In the genomic region with DNA sequence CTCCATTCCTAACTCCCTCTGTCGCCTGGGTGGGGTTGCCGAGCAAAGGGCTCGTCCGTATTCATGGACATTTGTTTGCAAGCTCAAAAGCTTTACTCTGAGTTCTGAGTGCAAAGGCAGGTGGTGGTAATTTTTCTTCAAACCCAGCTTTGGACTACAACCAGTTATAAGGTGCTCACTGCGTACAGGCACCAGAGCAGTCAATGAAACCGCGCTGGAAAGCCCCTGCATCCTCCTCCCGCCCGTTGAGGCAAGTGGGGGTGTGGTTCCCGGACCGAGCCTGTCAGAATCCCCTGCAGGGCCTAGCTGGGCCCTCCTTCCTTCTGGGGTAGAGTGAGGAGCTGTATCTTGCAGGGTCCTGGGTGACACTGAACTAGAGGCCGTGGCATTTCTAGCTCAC, we compare ENCODE assay signal across 8 cellular contexts. TPM values are rescaled to one million over a fixed set of nuclear protein-coding genes. Genes with fewer than 3 reads are reported as not detected.
A peak's percentile ranks its signal among the peaks of the same experiment; 100 is the strongest.
DNase-seq lines count a peak whose midpoint lies in the region; ATAC-seq, FAIRE-seq and TF ChIP-seq lines count a peak whose summit lies in the region.

No MANE protein-coding gene starts in this region.

- BruUV-seq in HepG2 (replicated peaks; lab: Mats Ljungman, UMichigan): no TSS peak

- no peaks in the 10 kb centered on the region for H3K79me2 ChIP-seq in HepG2 (ENCODE audit: insufficient read depth, low read length)

- H3K9me3 Mint-ChIP-seq in activated naive CD4-positive, alpha-beta T cell treated with anti-CD3 and anti-CD28 coated beads, Interleukin-2, amount 50 U/mL, for 24 hours: no peaks in the 10 kb centered on the region

- H3K4me2 ChIP-seq in HepG2 (ENCODE audit: low read depth, low read length): peak overlapping the region; percentile 72

- ATAC-seq in HepG2 (no peak; the same call in 2 of the 3 replicates), right lobe of liver (no peak), HG03571 (IDR thresholded peaks at IDR 0.05; ENCODE audit: unreplicated experiment) (peak; percentile 35)

- H4K20me1 ChIP-seq in HepG2 (ENCODE audit: insufficient read depth, low read length): no peaks in the 10 kb centered on the region; the same call in 1 of the 2 replicates

- no peak for TF ChIP-seq POLR2A in HepG2 (IDR thresholded peaks at IDR 0.05; ENCODE audit: insufficient read depth in 1 of 2, low read depth in 2 of 2, low read length in 2 of 2)
- no peak for TF ChIP-seq POLR2A in right lobe of liver (IDR thresholded peaks at IDR 0.05)
- TF ChIP-seq POLR2A in transverse colon (IDR thresholded peaks at IDR 0.05): no peak
- TF ChIP-seq POLR2A in ovary (IDR thresholded peaks at IDR 0.05): no peak

- in situ Hi-C loops in HepG2 (cut with HindIII; ENCODE audit: extremely low pct_ligation_motif_present, low pct_unique_long_range_greater_than_20kb): no loop called here
- in situ Hi-C loops in transverse colon (cut with MboI; ENCODE audit: low pct_ligation_motif_present in 1 of 4, low pct_unique_long_range_greater_than_20kb in 1 of 4, low sequenced_read_pairs in 3 of 4): no loop called here

- no peak for FAIRE-seq in HepG2 (lab: Jason Lieb, UNC)

- no peaks in the 10 kb centered on the region for H3K36me3 Mint-ChIP-seq in activated naive CD4-positive, alpha-beta T cell treated with anti-CD3 and anti-CD28 coated beads, Interleukin-2, amount 50 U/mL, for 24 hours

- 49% methylated on average over 10 of the region's 12 CpGs for WGBS in HepG2 (ENCODE audit: low lambda C conversion rate)
- no CpG with 5 or more reads among the region's 12 CpGs for WGBS in right lobe of liver (ENCODE audit: insufficient coverage, low coverage, low lambda C conversion rate, missing lambda C conversion rate)
- 43% methylated on average over 12 of the region's 12 CpGs; no CpG with 5 or more reads in 1 of the 2 donors for WGBS in transverse colon (ENCODE audit: low coverage in 1 of 2), 2 donors
- 80 to 88% (median 82%) methylated on average over 12 of the region's 12 CpGs for WGBS in ovary, 3 donors

- DNase-seq in HepG2 (ENCODE audit: low spot score) (no peak), right lobe of liver (no peak), transverse colon (peak; percentile 53), RPMI8226 (no peak), NCI-H2107 (lab: John Stamatoyannopoulos, UW) (no peak), ovary (no peak)

- H3K27ac Mint-ChIP-seq in activated naive CD4-positive, alpha-beta T cell treated with anti-CD3 and anti-CD28 coated beads, Interleukin-2, amount 50 U/mL, for 24 hours: peak overlapping the region; percentile 35

- H3K36me3 ChIP-seq in HepG2 (replicated peaks in 1 of 2; ENCODE audit: control insufficient read depth in 1 of 2, insufficient read depth in 2 of 2, low read length in 2 of 2): no peaks in the 10 kb centered on the region
- no peaks in the 10 kb centered on the region for H3K36me3 ChIP-seq in right lobe of liver
- H3K36me3 ChIP-seq in transverse colon: no peaks in the 10 kb centered on the region
- no peaks in the 10 kb centered on the region for H3K36me3 ChIP-seq in ovary

- H3K4me1 Mint-ChIP-seq in activated naive CD4-positive, alpha-beta T cell treated with anti-CD3 and anti-CD28 coated beads, Interleukin-2, amount 50 U/mL, for 24 hours: peaks cover 37% of the 10 kb centered on the region

- intact Hi-C loops in HepG2 (cut with micrococcal nuclease; ENCODE audit: unreplicated experiment) (no loop called here), right lobe of liver (cut with DNase I) (no loop called here), transverse colon (cut with DNase I; ENCODE audit: low total_unique reads) (no loop called here), ovary (cut with DNase I) (no loop called here)

- TF ChIP-seq CTCF in HepG2 (CRISPR knock-in tag; IDR thresholded peaks at IDR 0.05): no peak
- no peak for TF ChIP-seq CTCF in right lobe of liver (IDR thresholded peaks at IDR 0.05)
- TF ChIP-seq CTCF in transverse colon (IDR thresholded peaks at IDR 0.05): no peak
- TF ChIP-seq CTCF in ovary (IDR thresholded peaks at IDR 0.05): no peak

- H2AFZ ChIP-seq in HepG2 (ENCODE audit: low read length): no peak overlapping the region

- POLR2A ChIA-PET in HepG2 (lab: Yijun Ruan, JAX): interaction anchor here (1.0 to 1.5 kb wide), 3 partner anchors 17 to 48 kb away, joined by 3 to 5 read pairs (median 3); no protein-coding TSS in a partner anchor

- H3K4me3 ChIP-seq in HepG2 (replicated peaks in 1 of 3; ENCODE audit: insufficient read depth in 1 of 3, low read depth in 2 of 3, low read length in 3 of 3) (peak overlapping the region in 2 of 3 experiments; percentile 17 to 60; a peak in 4 of 6 replicates), right lobe of liver (no peak overlapping the region), transverse colon (peak overlapping the region in 3 of 4 donors; percentile 2 to 45 (median 20)), ovary (no peak overlapping the region)

- peaks cover 1% of the 10 kb centered on the region for H3K27me3 Mint-ChIP-seq in activated naive CD4-positive, alpha-beta T cell treated with anti-CD3 and anti-CD28 coated beads, Interleukin-2, amount 50 U/mL, for 24 hours

- H3K4me3 Mint-ChIP-seq in activated naive CD4-positive, alpha-beta T cell treated with anti-CD3 and anti-CD28 coated beads, Interleukin-2, amount 50 U/mL, for 24 hours: peak overlapping the region; percentile 4

- H3K27ac ChIP-seq in HepG2 (ENCODE audit: extremely low read length, insufficient read depth, low read length) (no peak overlapping the region), right lobe of liver (no peak overlapping the region), transverse colon (no peak overlapping the region), ovary (no peak overlapping the region)

- no peak for TF ChIP-seq EP300 in HepG2 (IDR thresholded peaks at IDR 0.05; ENCODE audit: low read depth in 2 of 2, low read length in 2 of 2)
- no peak for TF ChIP-seq EP300 in HepG2 (CRISPR knock-in tag; IDR thresholded peaks at IDR 0.05; ENCODE audit: borderline replicate concordance)
- no peak for TF ChIP-seq EP300 in transverse colon (IDR thresholded peaks at IDR 0.05; ENCODE audit: low read depth)
- no peak for TF ChIP-seq EP300 in ovary (IDR thresholded peaks at IDR 0.05)

- H3K9me3 ChIP-seq in HepG2 (ENCODE audit: low read length) (no peaks in the 10 kb centered on the region), right lobe of liver (no peaks in the 10 kb centered on the region), transverse colon (no peaks in the 10 kb centered on the region), ovary (no peaks in the 10 kb centered on the region)

- CTCF ChIA-PET in HepG2 (lab: Yijun Ruan, JAX; ENCODE audit: low intra/inter-chr PET ratio, low total read pairs): interaction anchor here (1.2 to 2.2 kb wide), 2 partner anchors 39 to 143 kb away, joined by 5 to 15 read pairs; no protein-coding TSS in a partner anchor

- no peak overlapping the region; the same call in 1 of the 2 replicates for H3K9ac ChIP-seq in HepG2 (ENCODE audit: insufficient read depth, low read depth, low read length)

- TF ChIP-seq RAD21 in HepG2 (CRISPR knock-in tag; IDR thresholded peaks at IDR 0.05): no peak

- peaks cover 0 to 15% of the 10 kb centered on the region in 2 experiments; a peak in 3 of 5 replicates for H3K27me3 ChIP-seq in HepG2 (ENCODE audit: control insufficient read depth in 1 of 2, insufficient read depth in 2 of 2, low read length in 2 of 2)
- no peaks in the 10 kb centered on the region for H3K27me3 ChIP-seq in right lobe of liver
- H3K27me3 ChIP-seq in transverse colon: no peaks in the 10 kb centered on the region
- H3K27me3 ChIP-seq in ovary: no peaks in the 10 kb centered on the region

- H3K4me1 ChIP-seq in HepG2 (ENCODE audit: insufficient read depth, low read length) (peaks cover 28% of the 10 kb centered on the region), right lobe of liver (no peaks in the 10 kb centered on the region), transverse colon (peaks cover 0 to 13% (median 5%) of the 10 kb centered on the region in 4 donors), ovary (ENCODE audit: insufficient read depth) (peaks cover 4% of the 10 kb centered on the region)

TF ChIP-seq in HepG2, 621 proteins besides CTCF, POLR2A, EP300 and RAD21 (continues in another document):
- TF ChIP-seq ISX (CRISPR knock-in tag; conservative IDR thresholded peaks at IDR 0.05) (no peak), HMGA1 (CRISPR knock-in tag; conservative IDR thresholded peaks at IDR 0.05) (no peak), ZNF772 (CRISPR knock-in tag; IDR thresholded peaks at IDR 0.05) (no peak), LCORL (IDR thresholded peaks at IDR 0.05) (no peak), LCORL (CRISPR knock-in tag; IDR thresholded peaks at IDR 0.05) (no peak), NFYB (CRISPR knock-in tag; IDR thresholded peaks at IDR 0.05) (no peak), SMYD3 (CRISPR knock-in tag; IDR thresholded peaks at IDR 0.05) (no peak)

RNA-seq across cellular contexts. Expression of a gene that starts 22.3 kb away (rescaled TPM):
- total RNA-seq in HepG2 (2016; rRNA removed; fragmentation: Illumina TruSeq; extraction: Trizol) (not detected in 2 replicates), right lobe of liver (1 to 10 TPM in 4 of 6 experiments, under 1 TPM in 1, not detected in 1; 0.42 to 5.8 (median 1.4) TPM), transverse colon (under 1 TPM in 1 of 4 donors, not detected in 3; 0.64 TPM), ovary (1 to 10 TPM in 2 of 7 donors, under 1 TPM in 4, not detected in 1; 0.24 to 2.6 (median 0.93) TPM)
- not detected in 2 replicates for total RNA-seq in HepG2 (2016; cell fraction: cytosol; rRNA removed; fragmentation: Illumina TruSeq; extraction: Trizol; ENCODE audit: low read depth)
- total RNA-seq in HepG2 (2016; cell fraction: insoluble cytoplasmic fraction; rRNA removed; fragmentation: Illumina TruSeq; extraction: Trizol): not detected in 2 replicates
- total RNA-seq in HepG2 (2016; cell fraction: membrane; rRNA removed; fragmentation: Illumina TruSeq; extraction: Trizol): not detected in 2 replicates
- total RNA-seq in HepG2 (2016; cell fraction: nucleus; rRNA removed; fragmentation: Illumina TruSeq; extraction: Trizol): not detected in 2 replicates
- polyA plus RNA-seq in HepG2 (2011; rRNA removed) (0.03 TPM in 1 of 2 replicates, not detected in the other), ovary (under 1 TPM; 0.15 to 0.45 TPM)
- polyA plus RNA-seq in HepG2 (2011; cell fraction: cytosol; rRNA removed): 0.01 and 0.04 TPM in 2 replicates
- 0.18 and 0.26 TPM in 2 replicates for polyA plus RNA-seq in HepG2 (2011; cell fraction: nucleus; rRNA removed)
- polyA plus RNA-seq in HepG2 (2012): 0.05 and 0.07 TPM in 2 replicates
- not detected in 2 replicates for polyA plus RNA-seq in HepG2 (2016; cell fraction: cytosol; fragmentation: Illumina TruSeq; extraction: Trizol; ENCODE audit: low read depth)
- not detected in 2 replicates for polyA plus RNA-seq in HepG2 (2016; cell fraction: insoluble cytoplasmic fraction; fragmentation: Illumina TruSeq; extraction: Trizol; ENCODE audit: low read depth)
- not detected in 2 replicates for polyA plus RNA-seq in HepG2 (2016; cell fraction: membrane; fragmentation: Illumina TruSeq; extraction: Trizol; ENCODE audit: low read depth)
- polyA plus RNA-seq in HepG2 (2016; cell fraction: nucleus; fragmentation: Illumina TruSeq; extraction: Trizol; ENCODE audit: insufficient read depth, low read depth): not detected in 2 replicates
- polyA minus RNA-seq in HepG2 (2011; rRNA and poly(A)+ RNA removed; ENCODE audit: low replicate concordance): 0.30 and 0.84 TPM in 2 replicates
- not detected in 2 replicates for polyA minus RNA-seq in HepG2 (2011; cell fraction: cytosol; rRNA and poly(A)+ RNA removed)
- polyA minus RNA-seq in HepG2 (2011; cell fraction: nucleus; rRNA and poly(A)+ RNA removed): 0.13 TPM in 1 of 2 replicates, not detected in the other

Comparison
In these comparisons a context has a peak if more than half of its experiments do, and no peak if none do; other contexts are left out.
1. H3K4me3 ChIP-seq: peak in HepG2 (2 of 3) and transverse colon (3 of 4); none in right lobe of liver (0 of 3) and ovary (single experiment).